ENCODE assay signal across 1 cellular context in genomic region chr6:28923318-28924102, GRCh38.
A peak's percentile ranks its signal among the peaks of the same experiment; 100 is the strongest.
TF ChIP-seq lines count a peak whose summit lies in the region.

A gene with protein sequence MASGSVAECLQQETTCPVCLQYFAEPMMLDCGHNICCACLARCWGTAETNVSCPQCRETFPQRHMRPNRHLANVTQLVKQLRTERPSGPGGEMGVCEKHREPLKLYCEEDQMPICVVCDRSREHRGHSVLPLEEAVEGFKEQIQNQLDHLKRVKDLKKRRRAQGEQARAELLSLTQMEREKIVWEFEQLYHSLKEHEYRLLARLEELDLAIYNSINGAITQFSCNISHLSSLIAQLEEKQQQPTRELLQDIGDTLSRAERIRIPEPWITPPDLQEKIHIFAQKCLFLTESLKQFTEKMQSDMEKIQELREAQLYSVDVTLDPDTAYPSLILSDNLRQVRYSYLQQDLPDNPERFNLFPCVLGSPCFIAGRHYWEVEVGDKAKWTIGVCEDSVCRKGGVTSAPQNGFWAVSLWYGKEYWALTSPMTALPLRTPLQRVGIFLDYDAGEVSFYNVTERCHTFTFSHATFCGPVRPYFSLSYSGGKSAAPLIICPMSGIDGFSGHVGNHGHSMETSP (minus strand): TSS chr6:28923985. CDS start chr6:28923632, 353 bp downstream.

TF ChIP-seq in K562, 482 proteins besides CTCF, POLR2A, EP300 and RAD21 (continued from another document and continues in another):
- TF ChIP-seq, protein P1, sequence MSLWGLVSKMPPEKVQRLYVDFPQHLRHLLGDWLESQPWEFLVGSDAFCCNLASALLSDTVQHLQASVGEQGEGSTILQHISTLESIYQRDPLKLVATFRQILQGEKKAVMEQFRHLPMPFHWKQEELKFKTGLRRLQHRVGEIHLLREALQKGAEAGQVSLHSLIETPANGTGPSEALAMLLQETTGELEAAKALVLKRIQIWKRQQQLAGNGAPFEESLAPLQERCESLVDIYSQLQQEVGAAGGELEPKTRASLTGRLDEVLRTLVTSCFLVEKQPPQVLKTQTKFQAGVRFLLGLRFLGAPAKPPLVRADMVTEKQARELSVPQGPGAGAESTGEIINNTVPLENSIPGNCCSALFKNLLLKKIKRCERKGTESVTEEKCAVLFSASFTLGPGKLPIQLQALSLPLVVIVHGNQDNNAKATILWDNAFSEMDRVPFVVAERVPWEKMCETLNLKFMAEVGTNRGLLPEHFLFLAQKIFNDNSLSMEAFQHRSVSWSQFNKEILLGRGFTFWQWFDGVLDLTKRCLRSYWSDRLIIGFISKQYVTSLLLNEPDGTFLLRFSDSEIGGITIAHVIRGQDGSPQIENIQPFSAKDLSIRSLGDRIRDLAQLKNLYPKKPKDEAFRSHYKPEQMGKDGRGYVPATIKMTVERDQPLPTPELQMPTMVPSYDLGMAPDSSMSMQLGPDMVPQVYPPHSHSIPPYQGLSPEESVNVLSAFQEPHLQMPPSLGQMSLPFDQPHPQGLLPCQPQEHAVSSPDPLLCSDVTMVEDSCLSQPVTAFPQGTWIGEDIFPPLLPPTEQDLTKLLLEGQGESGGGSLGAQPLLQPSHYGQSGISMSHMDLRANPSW (CRISPR knock-in tag; IDR thresholded peaks at IDR 0.05), result 0 out of 2 replicates have a peak, but pooled peaks have one; percentile 21
- TF ChIP-seq MXI1 (IDR thresholded peaks at IDR 0.05; ENCODE audit: low read depth, low read length), result peak; percentile 83
- peak; percentile 44 for TF ChIP-seq SOX6 (IDR thresholded peaks at IDR 0.05)
- TF ChIP-seq RB1 (IDR thresholded peaks at IDR 0.05; ENCODE audit: low read depth), result peak; percentile 82
- no peak for TF ChIP-seq BRCA1 (IDR thresholded peaks at IDR 0.05)
- peak; percentile 51; the same call in 1 of the 2 replicates for TF ChIP-seq BRCA1 (CRISPR knock-in tag; IDR thresholded peaks at IDR 0.05)
- peak; percentile 100 for TF ChIP-seq KAT7 (CRISPR knock-in tag; IDR thresholded peaks at IDR 0.05; ENCODE audit: borderline replicate concordance)
- peak; percentile 85; the same call in 1 of the 2 replicates for TF ChIP-seq ZBTB1 (CRISPR knock-in tag; IDR thresholded peaks at IDR 0.05; ENCODE audit: borderline replicate concordance, low read depth)
- TF ChIP-seq RBM22 (IDR thresholded peaks at IDR 0.05; ENCODE audit: low read depth, low read length, poor library complexity, severe bottlenecking), result peak; percentile 19
- TF ChIP-seq PATZ1 (CRISPR knock-in tag; IDR thresholded peaks at IDR 0.05; ENCODE audit: borderline replicate concordance), result no peak
- peak in 1 of 2 experiments; percentile 32; a peak in 1 of 4 replicates for TF ChIP-seq TBL1XR1 (IDR thresholded peaks at IDR 0.05; ENCODE audit: low read length in 2 of 2)
- TF ChIP-seq, protein P2, sequence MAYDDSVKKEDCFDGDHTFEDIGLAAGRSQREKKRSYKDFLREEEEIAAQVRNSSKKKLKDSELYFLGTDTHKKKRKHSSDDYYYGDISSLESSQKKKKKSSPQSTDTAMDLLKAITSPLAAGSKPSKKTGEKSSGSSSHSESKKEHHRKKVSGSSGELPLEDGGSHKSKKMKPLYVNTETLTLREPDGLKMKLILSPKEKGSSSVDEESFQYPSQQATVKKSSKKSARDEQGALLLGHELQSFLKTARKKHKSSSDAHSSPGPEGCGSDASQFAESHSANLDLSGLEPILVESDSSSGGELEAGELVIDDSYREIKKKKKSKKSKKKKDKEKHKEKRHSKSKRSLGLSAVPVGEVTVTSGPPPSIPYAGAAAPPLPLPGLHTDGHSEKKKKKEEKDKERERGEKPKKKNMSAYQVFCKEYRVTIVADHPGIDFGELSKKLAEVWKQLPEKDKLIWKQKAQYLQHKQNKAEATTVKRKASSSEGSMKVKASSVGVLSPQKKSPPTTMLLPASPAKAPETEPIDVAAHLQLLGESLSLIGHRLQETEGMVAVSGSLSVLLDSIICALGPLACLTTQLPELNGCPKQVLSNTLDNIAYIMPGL (CRISPR knock-in tag; IDR thresholded peaks at IDR 0.05), result peak; percentile 90
- peak; percentile 92 for TF ChIP-seq BRD4 (IDR thresholded peaks at IDR 0.05)
- TF ChIP-seq, protein P3, sequence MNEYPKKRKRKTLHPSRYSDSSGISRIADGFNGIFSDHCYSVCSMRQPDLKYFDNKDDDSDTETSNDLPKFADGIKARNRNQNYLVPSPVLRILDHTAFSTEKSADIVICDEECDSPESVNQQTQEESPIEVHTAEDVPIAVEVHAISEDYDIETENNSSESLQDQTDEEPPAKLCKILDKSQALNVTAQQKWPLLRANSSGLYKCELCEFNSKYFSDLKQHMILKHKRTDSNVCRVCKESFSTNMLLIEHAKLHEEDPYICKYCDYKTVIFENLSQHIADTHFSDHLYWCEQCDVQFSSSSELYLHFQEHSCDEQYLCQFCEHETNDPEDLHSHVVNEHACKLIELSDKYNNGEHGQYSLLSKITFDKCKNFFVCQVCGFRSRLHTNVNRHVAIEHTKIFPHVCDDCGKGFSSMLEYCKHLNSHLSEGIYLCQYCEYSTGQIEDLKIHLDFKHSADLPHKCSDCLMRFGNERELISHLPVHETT (CRISPR knock-in tag; conservative IDR thresholded peaks at IDR 0.05 in 1 of 2, IDR thresholded peaks at IDR 0.05 in 1 of 2), result peak in 1 of 2 experiments; percentile 64; a peak in 1 of 4 replicates
- peak; percentile 59 for TF ChIP-seq PCBP2 (IDR thresholded peaks at IDR 0.05; ENCODE audit: low read depth, low read length, poor library complexity, severe bottlenecking)
- peak; percentile 92 for TF ChIP-seq CHD1 (IDR thresholded peaks at IDR 0.05; ENCODE audit: low read length)
- TF ChIP-seq ZNF165 (CRISPR knock-in tag; IDR thresholded peaks at IDR 0.05; ENCODE audit: borderline replicate concordance), result 0 out of 2 replicates have a peak, but pooled peaks have one; percentile 78
- peak; percentile 15; the same call in 1 of the 2 replicates for TF ChIP-seq SP1 (CRISPR knock-in tag; IDR thresholded peaks at IDR 0.05)
- no peak for TF ChIP-seq TRIM28 (IDR thresholded peaks at IDR 0.05)
- TF ChIP-seq, protein P4, sequence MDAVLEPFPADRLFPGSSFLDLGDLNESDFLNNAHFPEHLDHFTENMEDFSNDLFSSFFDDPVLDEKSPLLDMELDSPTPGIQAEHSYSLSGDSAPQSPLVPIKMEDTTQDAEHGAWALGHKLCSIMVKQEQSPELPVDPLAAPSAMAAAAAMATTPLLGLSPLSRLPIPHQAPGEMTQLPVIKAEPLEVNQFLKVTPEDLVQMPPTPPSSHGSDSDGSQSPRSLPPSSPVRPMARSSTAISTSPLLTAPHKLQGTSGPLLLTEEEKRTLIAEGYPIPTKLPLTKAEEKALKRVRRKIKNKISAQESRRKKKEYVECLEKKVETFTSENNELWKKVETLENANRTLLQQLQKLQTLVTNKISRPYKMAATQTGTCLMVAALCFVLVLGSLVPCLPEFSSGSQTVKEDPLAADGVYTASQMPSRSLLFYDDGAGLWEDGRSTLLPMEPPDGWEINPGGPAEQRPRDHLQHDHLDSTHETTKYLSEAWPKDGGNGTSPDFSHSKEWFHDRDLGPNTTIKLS (IDR thresholded peaks at IDR 0.05; ENCODE audit: borderline replicate concordance, low read depth), result peak; percentile 95
- TF ChIP-seq SMAD3 (CRISPR knock-in tag; conservative IDR thresholded peaks at IDR 0.05), result no peak
- peak; percentile 81 for TF ChIP-seq TAF9B (IDR thresholded peaks at IDR 0.05; ENCODE audit: partially characterized antibody)
- TF ChIP-seq GABPB1 (CRISPR knock-in tag; IDR thresholded peaks at IDR 0.05), result peak; percentile 90
- peak; percentile 38 to 62; a peak in 2 of 4 replicates for TF ChIP-seq MLLT1 (IDR thresholded peaks at IDR 0.05)
- TF ChIP-seq BRD9 (IDR thresholded peaks at IDR 0.05; ENCODE audit: low read depth, partially characterized antibody), result peak; percentile 23
- no peak; the same call in none of the 2 replicates for TF ChIP-seq ZBED1 (IDR thresholded peaks at IDR 0.05)
- peak; percentile 90 for TF ChIP-seq THAP12 (CRISPR knock-in tag; IDR thresholded peaks at IDR 0.05)
- 0 out of 2 replicates have a peak, but pooled peaks have one; percentile 46 for TF ChIP-seq KDM2B (CRISPR knock-in tag; IDR thresholded peaks at IDR 0.05)
- peak; percentile 75 to 77 for TF ChIP-seq NONO (IDR thresholded peaks at IDR 0.05; ENCODE audit: low read depth in 2 of 2, low read length in 1 of 2)
- TF ChIP-seq STAG1 (CRISPR knock-in tag; IDR thresholded peaks at IDR 0.05; ENCODE audit: borderline replicate concordance), result peak; percentile 51
- TF ChIP-seq POLR2B (IDR thresholded peaks at IDR 0.05; ENCODE audit: low read depth, partially characterized antibody), result peak; percentile 96
- TF ChIP-seq TRIM24 (IDR thresholded peaks at IDR 0.05), result 0 out of 4 replicates have a peak, but pooled peaks of 1 of the 2 experiments have one; percentile 36
- TF ChIP-seq CXXC5 (CRISPR knock-in tag; IDR thresholded peaks at IDR 0.05), result peak; percentile 94
- 0 out of 2 replicates have a peak, but pooled peaks have one; percentile 89 for TF ChIP-seq FOXK1 (CRISPR knock-in tag; IDR thresholded peaks at IDR 0.05; ENCODE audit: borderline replicate concordance)
- TF ChIP-seq ETV1 (tag; conservative IDR thresholded peaks at IDR 0.05; ENCODE audit: low read depth), result peak; percentile 60; the same call in 1 of the 2 replicates
- peak; percentile 85 to 88 for TF ChIP-seq NRF1 (conservative IDR thresholded peaks at IDR 0.05 in 1 of 2, IDR thresholded peaks at IDR 0.05 in 1 of 2)
- peak; percentile 91 for TF ChIP-seq IRF2 (CRISPR knock-in tag; IDR thresholded peaks at IDR 0.05)
- peak; percentile 69; the same call in 1 of the 2 replicates for TF ChIP-seq E2F4 (CRISPR knock-in tag; IDR thresholded peaks at IDR 0.05; ENCODE audit: low read depth)
- TF ChIP-seq SAP30 (IDR thresholded peaks at IDR 0.05; ENCODE audit: borderline replicate concordance, insufficient read depth, low read depth, low read length, poor library complexity, severe bottlenecking), result peak; percentile 68
- TF ChIP-seq NR1H2 (CRISPR knock-in tag; IDR thresholded peaks at IDR 0.05), result peak; percentile 13; the same call in 1 of the 2 replicates
